10 cellular contexts compared by ENCODE assay signal in genomic region chr6:77416839-77417238, GRCh38. TPM values are rescaled to one million over a fixed set of nuclear protein-coding genes. Genes with fewer than 3 reads are reported as not detected.
"Had no signal": no experiment of that assay in that cellular context is flagged by ENCODE, and none has a peak within 500 bp of the region (broad histone marks: within the 10 kb centered on the region; RNA-seq: fewer than 3 reads in every experiment).

No MANE protein-coding gene starts in this region.

- H3K4me1 Mint-ChIP-seq: H9, IgD-negative memory B cell had no signal

- FAIRE-seq: H1, H54, HepG2 had no signal

- H3K36me3 Mint-ChIP-seq: IgD-negative memory B cell had no signal

- H3K27ac ChIP-seq: GM23248, HL-60 had no signal

- H3K27me3 Mint-ChIP-seq: IgD-negative memory B cell had no signal

- H3K4me3 ChIP-seq: GM23248 had no signal

- H3K27ac Mint-ChIP-seq: H9, IgD-negative memory B cell had no signal

- H3K4me3 Mint-ChIP-seq: H9, IgD-negative memory B cell had no signal

- ATAC-seq: HepG2 had no signal

- DNase-seq: GM23248, H9, HCEC 1CT, KBM-7 had no signal

- H3K9ac ChIP-seq: GM23248 had no signal

- H2AFZ ChIP-seq: GM23248 had no signal

RNA-seq across cellular contexts. Expression of gene HTR1B, which starts 46.5 kb away (rescaled TPM):
- total RNA-seq: GM23248, HepG2, HT1080 had no signal
- polyA plus RNA-seq: GM23248, HepG2, IgD-negative memory B cell had no signal
